In the genomic region with DNA sequence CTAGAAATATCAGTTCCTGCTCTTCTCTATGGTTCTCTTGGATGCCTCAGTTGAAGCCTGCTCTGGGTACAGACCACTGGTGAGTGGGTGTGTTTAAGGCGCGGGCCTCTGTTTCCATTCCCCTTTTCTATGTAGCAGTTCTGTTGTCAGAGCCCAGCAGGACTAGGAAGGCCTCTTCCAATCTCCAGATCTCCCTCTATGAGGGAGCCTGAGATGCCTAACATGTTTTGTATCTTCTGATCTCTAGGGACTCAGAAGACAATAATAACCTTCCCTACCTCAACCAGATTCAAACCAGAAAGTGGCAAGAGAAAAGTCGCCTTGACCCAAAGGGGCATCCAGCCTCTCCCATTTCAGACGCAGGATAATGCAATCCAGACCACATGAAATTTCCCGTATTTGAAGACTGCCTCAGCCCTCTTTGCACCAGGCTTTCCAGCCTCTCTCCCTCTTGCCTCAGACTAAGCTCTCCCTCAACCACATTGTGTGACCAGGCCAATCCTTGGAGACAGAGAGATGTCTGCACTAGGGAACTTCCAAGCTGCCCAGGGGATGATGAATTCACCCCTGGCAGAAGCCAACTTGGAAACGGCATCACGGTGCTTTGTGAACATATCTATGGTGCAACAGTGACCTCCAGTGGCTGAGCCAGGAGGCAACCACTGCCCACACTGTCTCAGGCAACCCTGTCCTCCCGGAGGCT, we compare ENCODE assay signal across 8 cellular contexts.
A peak's percentile ranks its signal among the peaks of the same experiment; 100 is the strongest.
DNase-seq lines count a peak whose midpoint lies in the region; ATAC-seq and TF ChIP-seq lines count a peak whose summit lies in the region.

No MANE protein-coding gene starts in this region.

- peak; percentile 94 for DNase-seq in EH (ENCODE audit: low read depth)
- DNase-seq in HCEC 1CT: peak; percentile 66
- peak; percentile 36 for DNase-seq in NCI-H146 (lab: John Stamatoyannopoulos, UW)
- peak; percentile 1 for DNase-seq in T-helper 22 cell (ENCODE audit: low read depth)
- DNase-seq in brain microvascular endothelial cell: peak; percentile 88
- peak; percentile 85 for DNase-seq in iPS-NIHi11 (ENCODE audit: low spot score)

- TF ChIP-seq CTCF in brain microvascular endothelial cell (IDR thresholded peaks at IDR 0.05; ENCODE audit: low read depth, low read length, missing control alignments): peak; percentile 93

- in situ Hi-C loops in brain microvascular endothelial cell (cut with HindIII; ENCODE audit: low pct_ligation_motif_present, low sequenced_read_pairs): no loop called here

- H3K9ac ChIP-seq in skeletal muscle tissue (ENCODE audit: low read depth in 1 of 3, low read length in 3 of 3): no peak overlapping the region

- H3K36me3 ChIP-seq in brain microvascular endothelial cell (replicated peaks) (no peaks in the 10 kb centered on the region), skeletal muscle tissue (ENCODE audit: control insufficient read depth in 3 of 3, insufficient read depth in 3 of 3, low read length in 3 of 3) (no peaks in the 10 kb centered on the region)

- H3K27ac ChIP-seq in brain microvascular endothelial cell: peak overlapping the region; percentile 58
- H3K27ac ChIP-seq in skeletal muscle tissue (ENCODE audit: low read depth, low read length): peak overlapping the region; percentile 19

- ATAC-seq in HG03175 (IDR thresholded peaks at IDR 0.05; ENCODE audit: unreplicated experiment): no peak

- no peak overlapping the region for H3K4me3 ChIP-seq in brain microvascular endothelial cell (ENCODE audit: low read depth, low read length)
- H3K4me3 ChIP-seq in skeletal muscle tissue (ENCODE audit: low read length in 3 of 3): peak overlapping the region in 1 of 3 donors; percentile 8

- H3K4me1 ChIP-seq in skeletal muscle tissue (ENCODE audit: control insufficient read depth in 3 of 3, insufficient read depth in 3 of 3, low read length in 3 of 3): peaks cover 5 to 7% (median 6%) of the 10 kb centered on the region in 3 donors

- H3K27me3 ChIP-seq in brain microvascular endothelial cell (replicated peaks) (no peaks in the 10 kb centered on the region), skeletal muscle tissue (ENCODE audit: control insufficient read depth in 3 of 3, insufficient read depth in 3 of 3, low read length in 3 of 3) (peaks cover 0 to 3% (median 0%) of the 10 kb centered on the region in 3 donors)

- H3K9me3 ChIP-seq in skeletal muscle tissue (ENCODE audit: control insufficient read depth in 3 of 3, low read length in 3 of 3): no peaks in the 10 kb centered on the region

Comparison
In these comparisons a context has a peak if more than half of its experiments do, and no peak if none do; other contexts are left out.
1. DNase-seq: peak in every context shown above with its lines; median percentile 94 in EH; 88 in brain microvascular endothelial cell; 85 in iPS-NIHi11; 66 in HCEC 1CT; 36 in NCI-H146; 1 in T-helper 22 cell.